ENCODE assay signal across 1 cellular context in genomic region chr1:1122981-1123480, GRCh38.
TF ChIP-seq lines count a peak whose summit lies in the region.

No MANE protein-coding gene starts in this region.

TF ChIP-seq in HepG2, 621 proteins besides CTCF, POLR2A, EP300 and RAD21 (continued from another document and continues in another):
- TF ChIP-seq IKZF5 (CRISPR knock-in tag; IDR thresholded peaks at IDR 0.05) (peak; percentile 19; the same call in 1 of the 2 replicates), ZFP41 (CRISPR knock-in tag; IDR thresholded peaks at IDR 0.05; ENCODE audit: borderline replicate concordance) (no peak), SNRNP70 (IDR thresholded peaks at IDR 0.05; ENCODE audit: low read depth, low read length) (no peak), ASH2L (IDR thresholded peaks at IDR 0.05; ENCODE audit: insufficient read length, low read depth, low read length) (peak; percentile 9), ZBTB7B (CRISPR knock-in tag; IDR thresholded peaks at IDR 0.05) (no peak), SNAI1 (CRISPR knock-in tag; IDR thresholded peaks at IDR 0.05; ENCODE audit: borderline replicate concordance) (no peak), ZNF205 (CRISPR knock-in tag; IDR thresholded peaks at IDR 0.05) (no peak), ZNF800 (CRISPR knock-in tag; IDR thresholded peaks at IDR 0.05) (0 out of 2 replicates have a peak, but pooled peaks have one; percentile 40), HMG20B (CRISPR knock-in tag; conservative IDR thresholded peaks at IDR 0.05) (0 out of 2 replicates have a peak, but pooled peaks have one; percentile 28), CENPT (CRISPR knock-in tag; IDR thresholded peaks at IDR 0.05; ENCODE audit: low read depth) (no peak), ZNF124 (CRISPR knock-in tag; IDR thresholded peaks at IDR 0.05) (peak; percentile 24; the same call in 1 of the 2 replicates), SOX6 (IDR thresholded peaks at IDR 0.05) (no peak), SOX6 (CRISPR knock-in tag; IDR thresholded peaks at IDR 0.05) (0 out of 2 replicates have a peak, but pooled peaks have one; percentile 7), ZNF235 (CRISPR knock-in tag; IDR thresholded peaks at IDR 0.05; ENCODE audit: borderline replicate concordance) (0 out of 2 replicates have a peak, but pooled peaks have one; percentile 25), ZNF282 (IDR thresholded peaks at IDR 0.05; ENCODE audit: partially characterized antibody) (no peak), ZNF350 (CRISPR knock-in tag; IDR thresholded peaks at IDR 0.05; ENCODE audit: borderline replicate concordance, low read depth) (no peak), NR2F1 (CRISPR knock-in tag; IDR thresholded peaks at IDR 0.05) (no peak), ZNF687 (CRISPR knock-in tag; IDR thresholded peaks at IDR 0.05) (peak; percentile 9; the same call in 1 of the 2 replicates), ZNF3 (CRISPR knock-in tag; IDR thresholded peaks at IDR 0.05) (no peak), HNRNPUL1 (IDR thresholded peaks at IDR 0.05; ENCODE audit: low read depth, low read length) (no peak), PCBP2 (optimal IDR thresholded peaks at IDR 0.05; ENCODE audit: low read depth, low read length, poor library complexity, severe bottlenecking) (no peak), XRCC5 (optimal IDR thresholded peaks at IDR 0.05; ENCODE audit: low read length) (peak; percentile 54), ELF3 (CRISPR knock-in tag; IDR thresholded peaks at IDR 0.05) (no peak), MYC (CRISPR knock-in tag; IDR thresholded peaks at IDR 0.05; ENCODE audit: borderline replicate concordance) (0 out of 2 replicates have a peak, but pooled peaks have one; percentile 5), ZNF710 (CRISPR knock-in tag; IDR thresholded peaks at IDR 0.05; ENCODE audit: borderline replicate concordance) (peak; percentile 52; the same call in 1 of the 2 replicates), TAF15 (IDR thresholded peaks at IDR 0.05; ENCODE audit: low read depth, low read length, poor library complexity, severe bottlenecking) (no peak), POGK (CRISPR knock-in tag; conservative IDR thresholded peaks at IDR 0.05) (0 out of 2 replicates have a peak, but pooled peaks have one; percentile 12), RBM22 (optimal IDR thresholded peaks at IDR 0.05; ENCODE audit: low read length) (peak; percentile 25), ZBTB26 (CRISPR knock-in tag; IDR thresholded peaks at IDR 0.05; ENCODE audit: borderline replicate concordance) (no peak), ZNF562 (CRISPR knock-in tag; IDR thresholded peaks at IDR 0.05; ENCODE audit: borderline replicate concordance) (no peak), ZBTB39 (CRISPR knock-in tag; IDR thresholded peaks at IDR 0.05) (0 out of 2 replicates have a peak, but pooled peaks have one; percentile 28), U2AF2 (IDR thresholded peaks at IDR 0.05; ENCODE audit: low read depth, low read length) (no peak), ZNF501 (CRISPR knock-in tag; IDR thresholded peaks at IDR 0.05) (peak; percentile 14; the same call in 1 of the 2 replicates), ZMYM3 (CRISPR knock-in tag; IDR thresholded peaks at IDR 0.05) (no peak), BRF2 (CRISPR knock-in tag; IDR thresholded peaks at IDR 0.05) (no peak), SRSF1 (optimal IDR thresholded peaks at IDR 0.05; ENCODE audit: low read depth, low read length) (no peak), ZNF564 (CRISPR knock-in tag; IDR thresholded peaks at IDR 0.05) (0 out of 2 replicates have a peak, but pooled peaks have one; percentile 17), ZNF383 (CRISPR knock-in tag; IDR thresholded peaks at IDR 0.05; ENCODE audit: borderline replicate concordance) (no peak), PATZ1 (CRISPR knock-in tag; IDR thresholded peaks at IDR 0.05) (peak; percentile 74), SYNCRIP (IDR thresholded peaks at IDR 0.05; ENCODE audit: insufficient read depth, low read depth, low read length) (no peak), PITX1 (CRISPR knock-in tag; IDR thresholded peaks at IDR 0.05) (peak; percentile 21; the same call in 1 of the 2 replicates), GATAD2A (CRISPR knock-in tag; IDR thresholded peaks at IDR 0.05) (no peak), REXO4 (CRISPR knock-in tag; IDR thresholded peaks at IDR 0.05; ENCODE audit: borderline replicate concordance) (no peak), TARDBP (CRISPR knock-in tag; IDR thresholded peaks at IDR 0.05) (no peak)
